In genomic region chr9:99903393-99903792, GRCh38 we compare ENCODE assay signal across 8 cellular contexts.
"Had no signal": no experiment of that assay in that cellular context is flagged by ENCODE, and none has a peak within 500 bp of the region (broad histone marks: within the 10 kb centered on the region; RNA-seq: fewer than 3 reads in every experiment).

No MANE protein-coding gene starts in this region.

- FAIRE-seq: HepG2, HTR-8/SVneo had no signal

- H3K27ac ChIP-seq: HL-60, KMS-11 had no signal

- H3K4me2 ChIP-seq: KMS-11 had no signal

- H3K27me3 Mint-ChIP-seq: IgD-negative memory B cell had no signal

- ATAC-seq: HepG2 had no signal

- H3K36me3 Mint-ChIP-seq: IgD-negative memory B cell had no signal

- DNase-seq: IMR-90, KBM-7, KG1 had no signal

- H3K9ac ChIP-seq: KMS-11 had no signal
